13 cellular contexts compared by ENCODE assay signal in the genomic region with DNA sequence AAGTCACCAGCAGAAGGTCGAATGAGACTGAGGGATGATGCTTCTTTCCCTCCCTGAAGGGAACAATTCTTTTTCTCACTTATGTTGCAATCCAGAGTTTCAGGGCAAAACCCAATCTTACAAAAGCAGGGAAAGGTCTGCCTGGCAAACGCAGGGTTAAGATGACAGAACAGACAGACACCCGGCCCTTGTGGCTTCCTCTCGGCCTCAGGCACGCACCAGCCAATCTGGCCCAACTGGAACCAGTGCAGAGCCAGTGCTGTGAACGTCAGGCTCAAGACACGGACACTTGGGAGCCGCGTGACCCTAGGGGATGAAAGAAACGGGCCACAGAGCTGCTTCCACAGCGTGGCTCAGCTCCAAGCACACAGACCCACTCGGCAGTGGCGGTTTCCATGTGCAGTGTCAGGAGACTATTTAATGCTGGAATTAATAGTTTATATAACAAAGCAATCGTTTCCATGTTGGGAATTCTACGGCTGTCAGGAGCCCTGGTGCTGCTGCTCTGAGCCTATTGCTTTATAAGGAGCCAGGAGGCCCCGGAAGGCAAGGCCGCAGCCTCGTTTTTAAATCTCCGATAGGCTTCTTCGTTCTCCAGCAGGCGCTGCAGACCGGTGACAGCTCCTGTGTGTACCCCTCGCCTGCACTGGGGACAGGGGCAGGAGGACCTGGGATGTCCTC.
A peak's percentile ranks its signal among the peaks of the same experiment; 100 is the strongest.
DNase-seq lines count a peak whose midpoint lies in the region; ATAC-seq, FAIRE-seq and TF ChIP-seq lines count a peak whose summit lies in the region.
"Had no signal": no experiment of that assay in that cellular context is flagged by ENCODE, and none has a peak within 500 bp of the region (broad histone marks: within the 10 kb centered on the region; RNA-seq: fewer than 3 reads in every experiment).

No MANE protein-coding gene starts in this region.

- H3K27me3 ChIP-seq in brain microvascular endothelial cell (replicated peaks) (no peaks in the 10 kb centered on the region), pancreas (no peaks in the 10 kb centered on the region)

- ATAC-seq in left ventricle myocardium superior (peak; percentile 77), pancreas (peak in 3 of 4 donors; percentile 46 to 59 (median 51)), HG02763 (IDR thresholded peaks at IDR 0.05; ENCODE audit: unreplicated experiment) (no peak)
- no peak for ATAC-seq in activated naive CD4-positive, alpha-beta T cell treated with anti-CD3 and anti-CD28 coated beads, Interleukin-2, amount 50 U/mL, for 72 hours

- DNase-seq in AG10803 (ENCODE audit: low read depth) (peak; percentile 90), brain microvascular endothelial cell (peak; percentile 54), left ventricle myocardium superior (peak; percentile 76), pancreas (no peak), cerebellar nuclear complex (lab: John Stamatoyannopoulos, UW) (no peak), NOMO-1 treated with dmso at 0.1 percent for 144 hours (lab: John Stamatoyannopoulos, UW; ENCODE audit: unreplicated experiment) (no peak)
- DNase-seq in activated naive CD4-positive, alpha-beta T cell treated with anti-CD3 and anti-CD28 coated beads, Interleukin-2, amount 50 U/mL, for 72 hours (ENCODE audit: low spot score in 2 of 2), result no peak
- DNase-seq: activated naive CD8-positive, alpha-beta T cell treated with anti-CD3 and anti-CD28 coated beads for 36 hours; WERI-Rb-1 had no signal

- 68 to 69% methylated on average over 23 of the region's 23 CpGs for WGBS in pancreas, 2 donors

- TF ChIP-seq CTCF in AG10803 (conservative IDR thresholded peaks at IDR 0.05; ENCODE audit: low read length), result no peak
- no peak for TF ChIP-seq CTCF in brain microvascular endothelial cell (IDR thresholded peaks at IDR 0.05; ENCODE audit: low read depth, low read length, missing control alignments)
- no peak for TF ChIP-seq CTCF in pancreas (IDR thresholded peaks at IDR 0.05)

- no peaks in the 10 kb centered on the region for H3K36me3 Mint-ChIP-seq in activated naive CD4-positive, alpha-beta T cell treated with anti-CD3 and anti-CD28 coated beads, Interleukin-2, amount 50 U/mL, for 72 hours
- H3K36me3 Mint-ChIP-seq: activated naive CD8-positive, alpha-beta T cell treated with anti-CD3 and anti-CD28 coated beads for 36 hours; CD14-positive monocyte had no signal

- no peak for FAIRE-seq in pancreas (lab: Jason Lieb, UNC)

- no peak overlapping the region for H3K27ac Mint-ChIP-seq in activated naive CD4-positive, alpha-beta T cell treated with anti-CD3 and anti-CD28 coated beads, Interleukin-2, amount 50 U/mL, for 72 hours
- H3K27ac Mint-ChIP-seq: activated naive CD8-positive, alpha-beta T cell treated with anti-CD3 and anti-CD28 coated beads for 36 hours; CD14-positive monocyte; IgD-negative memory B cell had no signal

- peak overlapping the region; percentile 41 for H3K4me3 ChIP-seq in AG10803 (ENCODE audit: low read length)
- no peak overlapping the region for H3K4me3 ChIP-seq in brain microvascular endothelial cell (ENCODE audit: low read depth, low read length)
- H3K4me3 ChIP-seq in pancreas, result no peak overlapping the region
- H3K4me3 ChIP-seq: HAP-1 had no signal

- no peaks in the 10 kb centered on the region for H3K9me3 Mint-ChIP-seq in activated naive CD4-positive, alpha-beta T cell treated with anti-CD3 and anti-CD28 coated beads, Interleukin-2, amount 50 U/mL, for 72 hours
- H3K9me3 Mint-ChIP-seq: activated naive CD8-positive, alpha-beta T cell treated with anti-CD3 and anti-CD28 coated beads for 36 hours; CD14-positive monocyte had no signal

- no peaks in the 10 kb centered on the region for H3K9me3 ChIP-seq in pancreas
- H3K9me3 ChIP-seq: HAP-1 had no signal

- H3K36me3 ChIP-seq in brain microvascular endothelial cell (replicated peaks), result no peaks in the 10 kb centered on the region
- no peaks in the 10 kb centered on the region for H3K36me3 ChIP-seq in pancreas
- H3K36me3 ChIP-seq: HAP-1, WERI-Rb-1 had no signal

- intact Hi-C loops in left ventricle myocardium superior (cut with micrococcal nuclease), result no loop called here
- intact Hi-C loops in pancreas (cut with DNase I), result no loop called here

- in situ Hi-C loops in brain microvascular endothelial cell (cut with HindIII; ENCODE audit: low pct_ligation_motif_present, low sequenced_read_pairs), result no loop called here

- no peaks in the 10 kb centered on the region for H3K4me1 ChIP-seq in pancreas

- H3K27ac ChIP-seq in brain microvascular endothelial cell (no peak overlapping the region), pancreas (no peak overlapping the region)
- H3K27ac ChIP-seq: WERI-Rb-1 had no signal

Comparison
In these comparisons a context has a peak if more than half of its experiments do, and no peak if none do; other contexts are left out.
1. DNase-seq: peak in AG10803 (single experiment), brain microvascular endothelial cell (single experiment) and left ventricle myocardium superior (single experiment); none in pancreas (0 of 6), activated naive CD4-positive, alpha-beta T cell treated with anti-CD3 and anti-CD28 coated beads, Interleukin-2, amount 50 U/mL, for 72 hours (0 of 2), cerebellar nuclear complex (0 of 2) and NOMO-1 treated with dmso at 0.1 percent for 144 hours (single experiment).
2. ATAC-seq: peak in left ventricle myocardium superior (single experiment) and pancreas (3 of 4); none in activated naive CD4-positive, alpha-beta T cell treated with anti-CD3 and anti-CD28 coated beads, Interleukin-2, amount 50 U/mL, for 72 hours (0 of 2) and HG02763 (single experiment).